In the genomic region with DNA sequence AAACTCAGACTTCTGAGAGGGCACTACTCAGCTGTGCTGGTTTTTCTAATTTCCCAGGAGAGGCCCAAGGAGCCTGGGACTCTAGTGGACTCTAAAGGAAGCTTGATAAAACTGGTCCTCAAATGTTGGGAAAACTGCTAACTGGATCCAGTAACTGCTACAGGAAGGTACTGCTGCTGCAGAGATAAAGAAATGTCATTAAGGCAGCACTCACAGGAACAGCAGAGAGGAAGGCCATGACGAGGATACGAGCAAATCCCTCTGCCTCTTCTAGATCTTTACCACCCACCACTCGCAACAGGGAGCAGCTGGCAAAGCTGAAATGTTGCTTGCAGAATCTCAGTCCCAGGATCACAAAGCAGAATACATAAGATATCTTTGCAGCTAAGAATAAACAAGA, we compare ENCODE assay signal across 22 cellular contexts. TPM values are rescaled to one million over a fixed set of nuclear protein-coding genes. Genes with fewer than 3 reads are reported as not detected.
DNase-seq lines count a peak whose midpoint lies in the region; ATAC-seq, FAIRE-seq and TF ChIP-seq lines count a peak whose summit lies in the region.
"Had no signal": no experiment of that assay in that cellular context is flagged by ENCODE, and none has a peak within 500 bp of the region (broad histone marks: within the 10 kb centered on the region; RNA-seq: fewer than 3 reads in every experiment).

No MANE protein-coding gene starts in this region.

- peak in 3 of 4 donors; percentile 46 to 57 (median 56) for ATAC-seq in right lobe of liver
- no peak for ATAC-seq in HepG2
- no peak for ATAC-seq in GM19395 (IDR thresholded peaks at IDR 0.05; ENCODE audit: unreplicated experiment)
- ATAC-seq in GM21381 (IDR thresholded peaks at IDR 0.05; ENCODE audit: unreplicated experiment): no peak
- ATAC-seq: HCT116, Right ventricle myocardium inferior had no signal

- peaks cover 5 to 17% (median 12%) of the 10 kb centered on the region in 5 experiments for H3K9me3 Mint-ChIP-seq in brain

- H3K79me2 ChIP-seq in HepG2 (ENCODE audit: insufficient read depth, low read length): peaks cover 14% of the 10 kb centered on the region

- H3K4me2 ChIP-seq in HepG2 (ENCODE audit: low read depth, low read length): no peak overlapping the region
- H3K4me2 ChIP-seq: KMS-11 had no signal

- H3K4me1 ChIP-seq in right lobe of liver (no peaks in the 10 kb centered on the region), HepG2 (ENCODE audit: insufficient read depth, low read length) (peaks cover 11% of the 10 kb centered on the region), mesodermal cell (ENCODE audit: control insufficient read depth, insufficient read depth, low read length, poor library complexity, severe bottlenecking) (no peaks in the 10 kb centered on the region), vagina (no peaks in the 10 kb centered on the region)
- H3K4me1 ChIP-seq: SJSA1 had no signal

- POLR2A ChIA-PET in HepG2 (lab: Yijun Ruan, JAX): no interaction called here

- DNase-seq in right lobe of liver (no peak), HepG2 (ENCODE audit: low spot score) (no peak), vagina (ENCODE audit: extremely low spot score in 2 of 2) (no peak)
- DNase-seq in activated CD4-positive, alpha-beta T cell treated with anti-CD3 and anti-CD28 coated beads, Interleukin-2, amount 50 U/mL, for 4 hours: no peak
- DNase-seq: AML-193, EL, GF-D8, NCI-H1105, NCI-H146, NCI-H2029 treated with DMSO at 0.1 percent for 48 hours, NCI-H2171, NCI-H526 had no signal

- TF ChIP-seq CTCF in right lobe of liver (IDR thresholded peaks at IDR 0.05): no peak
- TF ChIP-seq CTCF in HepG2 (CRISPR knock-in tag; IDR thresholded peaks at IDR 0.05): no peak
- no peak for TF ChIP-seq CTCF in brain (conservative IDR thresholded peaks at IDR 0.05)
- no peak for TF ChIP-seq CTCF in vagina (IDR thresholded peaks at IDR 0.05)

- no TSS peak for BruUV-seq in HepG2 (replicated peaks; lab: Mats Ljungman, UMichigan)

- intact Hi-C loops in right lobe of liver (cut with DNase I) (no loop called here), HepG2 (cut with micrococcal nuclease; ENCODE audit: unreplicated experiment) (no loop called here), vagina (cut with DNase I) (no loop called here)

- H3K27me3 Mint-ChIP-seq in brain: no peaks in the 10 kb centered on the region

- TF ChIP-seq EP300 in HepG2 (IDR thresholded peaks at IDR 0.05; ENCODE audit: low read depth in 2 of 2, low read length in 2 of 2) (no peak), HepG2 (CRISPR knock-in tag; IDR thresholded peaks at IDR 0.05; ENCODE audit: borderline replicate concordance) (no peak)

- H3K9ac ChIP-seq in HepG2 (ENCODE audit: insufficient read depth, low read depth, low read length): no peak overlapping the region
- H3K9ac ChIP-seq: KMS-11 had no signal

- no peaks in the 10 kb centered on the region for H4K20me1 ChIP-seq in HepG2 (ENCODE audit: insufficient read depth, low read length)

- 59% methylated on average over 3 of the region's 3 CpGs for WGBS in right lobe of liver (ENCODE audit: insufficient coverage, low coverage, low lambda C conversion rate, missing lambda C conversion rate)
- WGBS in HepG2 (ENCODE audit: low lambda C conversion rate): 97% methylated on average over 3 of the region's 3 CpGs
- no CpG with 5 or more reads among the region's 3 CpGs for WGBS in mesodermal cell (ENCODE audit: insufficient coverage in 2 of 2), 2 experiments

- H3K4me3 ChIP-seq in right lobe of liver: no peak overlapping the region
- no peak overlapping the region for H3K4me3 ChIP-seq in HepG2 (replicated peaks in 1 of 3; ENCODE audit: insufficient read depth in 1 of 3, low read depth in 2 of 3, low read length in 3 of 3)
- H3K4me3 ChIP-seq in mesodermal cell (ENCODE audit: extremely low read depth, insufficient read depth, low read length, poor library complexity, severe bottlenecking): no peak overlapping the region
- no peak overlapping the region for H3K4me3 ChIP-seq in vagina
- H3K4me3 ChIP-seq: SJSA1 had no signal

- H3K4me3 Mint-ChIP-seq in brain: no peak overlapping the region
- H3K4me3 Mint-ChIP-seq: CD14-positive monocyte had no signal

- CTCF ChIA-PET in HepG2 (lab: Yijun Ruan, JAX; ENCODE audit: low intra/inter-chr PET ratio, low total read pairs): no interaction called here

- no peaks in the 10 kb centered on the region for H3K27me3 ChIP-seq in right lobe of liver
- H3K27me3 ChIP-seq in HepG2 (ENCODE audit: control insufficient read depth in 1 of 2, insufficient read depth in 2 of 2, low read length in 2 of 2): no peaks in the 10 kb centered on the region
- no peaks in the 10 kb centered on the region for H3K27me3 ChIP-seq in vagina
- H3K27me3 ChIP-seq: SJSA1 had no signal

- H3K36me3 Mint-ChIP-seq in brain: peaks cover 75% of the 10 kb centered on the region
- H3K36me3 Mint-ChIP-seq: CD14-positive monocyte had no signal

- in situ Hi-C loops in HepG2 (cut with HindIII; ENCODE audit: extremely low pct_ligation_motif_present, low pct_unique_long_range_greater_than_20kb): no loop called here

- H3K4me1 Mint-ChIP-seq in brain: peaks cover 8% of the 10 kb centered on the region
- H3K4me1 Mint-ChIP-seq: CD14-positive monocyte had no signal

- TF ChIP-seq POLR2A in right lobe of liver (IDR thresholded peaks at IDR 0.05) (no peak), HepG2 (IDR thresholded peaks at IDR 0.05; ENCODE audit: insufficient read depth in 1 of 2, low read depth in 2 of 2, low read length in 2 of 2) (no peak), vagina (IDR thresholded peaks at IDR 0.05) (no peak)

- H3K27ac Mint-ChIP-seq in brain: peak overlapping the region in 3 of 5 experiments; percentile 26 to 68 (median 64)
- H3K27ac Mint-ChIP-seq: CD14-positive monocyte had no signal

- no peak overlapping the region for H2AFZ ChIP-seq in HepG2 (ENCODE audit: low read length)

- no peak for TF ChIP-seq RAD21 in HepG2 (CRISPR knock-in tag; IDR thresholded peaks at IDR 0.05)

- no peak for FAIRE-seq in HepG2 (lab: Jason Lieb, UNC)
- FAIRE-seq: H1 had no signal

- H3K9me3 ChIP-seq in right lobe of liver (no peaks in the 10 kb centered on the region), HepG2 (ENCODE audit: low read length) (no peaks in the 10 kb centered on the region), mesodermal cell (ENCODE audit: control insufficient read depth, low read length) (peaks cover 5% of the 10 kb centered on the region), vagina (no peaks in the 10 kb centered on the region)
- H3K9me3 ChIP-seq: SJSA1 had no signal

- H3K27ac ChIP-seq in right lobe of liver: no peak overlapping the region
- no peak overlapping the region for H3K27ac ChIP-seq in HepG2 (ENCODE audit: extremely low read length, insufficient read depth, low read length)
- peak overlapping the region; percentile 50 for H3K27ac ChIP-seq in mesodermal cell (ENCODE audit: low read depth, low read length, severe bottlenecking)
- no peak overlapping the region for H3K27ac ChIP-seq in vagina
- H3K27ac ChIP-seq: KMS-11, SJSA1 had no signal

- H3K36me3 ChIP-seq in right lobe of liver: no peaks in the 10 kb centered on the region
- H3K36me3 ChIP-seq in HepG2 (replicated peaks in 1 of 2; ENCODE audit: control insufficient read depth in 1 of 2, insufficient read depth in 2 of 2, low read length in 2 of 2): no peaks in the 10 kb centered on the region; a peak in 1 of 5 replicates
- peaks cover 16% of the 10 kb centered on the region for H3K36me3 ChIP-seq in mesodermal cell (ENCODE audit: control insufficient read depth, insufficient read depth, low read length)
- no peaks in the 10 kb centered on the region for H3K36me3 ChIP-seq in vagina
- H3K36me3 ChIP-seq: SJSA1 had no signal

TF ChIP-seq in HepG2, 621 proteins besides CTCF, POLR2A, EP300 and RAD21 (continues in another document):
- no peak for TF ChIP-seq ZNF761 (CRISPR knock-in tag; conservative IDR thresholded peaks at IDR 0.05)
- TF ChIP-seq ZSCAN29 (CRISPR knock-in tag; conservative IDR thresholded peaks at IDR 0.05): no peak

RNA-seq across cellular contexts. Expression of gene TTC28, which starts 23.5 kb away (rescaled TPM):
- total RNA-seq in right lobe of liver: 10 to 100 TPM in 5 of 6 experiments, 1 to 10 TPM in 1; 9.4 to 38.3 (median 15.0) TPM
- 13.1 and 16.4 TPM in 2 replicates for total RNA-seq in HepG2 (2016; rRNA removed; fragmentation: Illumina TruSeq; extraction: Trizol)
- 31.5 and 32.2 TPM in 2 replicates for total RNA-seq in HepG2 (2016; cell fraction: cytosol; rRNA removed; fragmentation: Illumina TruSeq; extraction: Trizol; ENCODE audit: low read depth)
- 11.7 and 12.7 TPM in 2 replicates for total RNA-seq in HepG2 (2016; cell fraction: insoluble cytoplasmic fraction; rRNA removed; fragmentation: Illumina TruSeq; extraction: Trizol)
- 7.8 and 12.4 TPM in 2 replicates for total RNA-seq in HepG2 (2016; cell fraction: membrane; rRNA removed; fragmentation: Illumina TruSeq; extraction: Trizol)
- total RNA-seq in HepG2 (2016; cell fraction: nucleus; rRNA removed; fragmentation: Illumina TruSeq; extraction: Trizol): 34.8 and 47.8 TPM in 2 replicates
- 4.2 and 4.5 TPM in 2 replicates for polyA plus RNA-seq in HepG2 (2011; rRNA removed)
- 2.2 and 2.7 TPM in 2 replicates for polyA plus RNA-seq in HepG2 (2011; cell fraction: cytosol; rRNA removed)
- 20.3 and 20.6 TPM in 2 replicates for polyA plus RNA-seq in HepG2 (2011; cell fraction: nucleus; rRNA removed)
- 7.4 and 7.5 TPM in 2 replicates for polyA plus RNA-seq in HepG2 (2012)
- 0.33 and 0.67 TPM in 2 replicates for polyA plus RNA-seq in HepG2 (2016; cell fraction: cytosol; fragmentation: Illumina TruSeq; extraction: Trizol; ENCODE audit: low read depth)
- polyA plus RNA-seq in HepG2 (2016; cell fraction: insoluble cytoplasmic fraction; fragmentation: Illumina TruSeq; extraction: Trizol; ENCODE audit: low read depth): 4.1 and 4.8 TPM in 2 replicates
- 0.81 and 0.99 TPM in 2 replicates for polyA plus RNA-seq in HepG2 (2016; cell fraction: membrane; fragmentation: Illumina TruSeq; extraction: Trizol; ENCODE audit: low read depth)
- 8.8 and 13.0 TPM in 2 replicates for polyA plus RNA-seq in HepG2 (2016; cell fraction: nucleus; fragmentation: Illumina TruSeq; extraction: Trizol; ENCODE audit: insufficient read depth, low read depth)
- polyA minus RNA-seq in HepG2 (2011; rRNA and poly(A)+ RNA removed; ENCODE audit: low replicate concordance): 18.9 and 19.2 TPM in 2 replicates
- polyA minus RNA-seq in HepG2 (2011; cell fraction: cytosol; rRNA and poly(A)+ RNA removed): 6.9 and 9.4 TPM in 2 replicates
- 77.6 and 87.9 TPM in 2 replicates for polyA minus RNA-seq in HepG2 (2011; cell fraction: nucleus; rRNA and poly(A)+ RNA removed)
- polyA plus RNA-seq in brain (ENCODE audit: insufficient read depth, low read depth, low replicate concordance): 8.2 TPM
- 23.0 TPM for polyA plus RNA-seq in mesodermal cell (2013, experiment 1 of 2)
- polyA plus RNA-seq in mesodermal cell (2013, experiment 2 of 2): 16.9 TPM
- total RNA-seq in vagina: 41.7 TPM

Comparison
In these comparisons a context has a peak if more than half of its experiments do, and no peak if none do; other contexts are left out.
1. ATAC-seq: peak in right lobe of liver (3 of 4); none in HepG2 (single experiment), GM19395 (single experiment) and GM21381 (single experiment).